In genomic region chr3:124850633-124851032, GRCh38 we compare ENCODE assay signal across 12 cellular contexts. TPM values are rescaled to one million over a fixed set of nuclear protein-coding genes. Genes with fewer than 3 reads are reported as not detected.
DNase-seq lines count a peak whose midpoint lies in the region; ATAC-seq, FAIRE-seq and TF ChIP-seq lines count a peak whose summit lies in the region.
"Had no signal": no experiment of that assay in that cellular context is flagged by ENCODE, and none has a peak within 500 bp of the region (broad histone marks: within the 10 kb centered on the region; RNA-seq: fewer than 3 reads in every experiment).

No MANE protein-coding gene starts in this region.

- H2AFZ ChIP-seq in astrocyte (ENCODE audit: low read depth, low read length), result no peak overlapping the region

- H3K27ac ChIP-seq in astrocyte (ENCODE audit: low read depth, low read length), result peak overlapping the region; percentile 49

- H3K4me1 ChIP-seq in astrocyte (ENCODE audit: insufficient read depth, low read length), result peaks cover 29% of the 10 kb centered on the region
- peaks cover 36% of the 10 kb centered on the region for H3K4me1 ChIP-seq in skeletal muscle satellite cell (ENCODE audit: control insufficient read depth, insufficient read depth, low read length)

- DNase-seq in BJ (ENCODE audit: low read depth) (no peak), astrocyte (ENCODE audit: low read depth) (peak; percentile 74), hepatic stellate cell (ENCODE audit: low spot score) (peak; percentile 72), GF-D8 (lab: John Stamatoyannopoulos, UW) (no peak)
- no peak for DNase-seq in stimulated activated CD4-positive, alpha-beta T cell treated with anti-CD3 and anti-CD28 coated beads, Interleukin-4, amount 100 ng/mL, for 4 hours
- DNase-seq: activated CD4-positive, alpha-beta T cell treated with anti-CD3 and anti-CD28 coated beads, Interleukin-2, amount 50 U/mL, for 4 hours; NCI-H2029; retina; T-helper 17 cell had no signal

- H3K27me3 ChIP-seq in BJ (ENCODE audit: control insufficient read depth, insufficient read depth, low read length) (no peaks in the 10 kb centered on the region), astrocyte (ENCODE audit: insufficient read depth, low read length) (no peaks in the 10 kb centered on the region), skeletal muscle satellite cell (ENCODE audit: control insufficient read depth, insufficient read depth, low read length) (no peaks in the 10 kb centered on the region)

- peak overlapping the region; percentile 88 for H3K27ac Mint-ChIP-seq in astrocyte (ENCODE audit: unreplicated experiment)
- H3K27ac Mint-ChIP-seq: T-helper 17 cell had no signal

- peak; percentile 34; the same call in 1 of the 2 replicates for TF ChIP-seq CTCF in BJ (IDR thresholded peaks at IDR 0.05; ENCODE audit: insufficient read depth, low read depth, low read length)
- peak; percentile 3 for TF ChIP-seq CTCF in astrocyte (IDR thresholded peaks at IDR 0.05; ENCODE audit: insufficient read depth, low read depth, low read length)

- POLR2A ChIA-PET in BJ (lab: Charles Lee), result interaction anchor here (0.7 kb wide), 1 partner anchor 24 kb away, joined by 5 read pairs; no protein-coding TSS in a partner anchor

- ATAC-seq in GM21528 (IDR thresholded peaks at IDR 0.05; ENCODE audit: low FRiP score, unreplicated experiment), result no peak
- ATAC-seq in HG02938 (IDR thresholded peaks at IDR 0.05; ENCODE audit: unreplicated experiment), result no peak
- ATAC-seq: T-helper 17 cell had no signal

- H3K9me3 Mint-ChIP-seq in astrocyte (ENCODE audit: unreplicated experiment), result peaks cover 2% of the 10 kb centered on the region

- H3K4me3 ChIP-seq in BJ (ENCODE audit: low read depth, low read length), result no peak overlapping the region
- no peak overlapping the region for H3K4me3 ChIP-seq in astrocyte (ENCODE audit: insufficient read depth, low read depth, low read length)
- H3K4me3 ChIP-seq in skeletal muscle satellite cell (ENCODE audit: low read length), result no peak overlapping the region

- H4K20me1 ChIP-seq in astrocyte (ENCODE audit: insufficient read depth, low read length), result no peaks in the 10 kb centered on the region

- H3K4me1 Mint-ChIP-seq in astrocyte (ENCODE audit: low read depth, unreplicated experiment), result peaks cover 38% of the 10 kb centered on the region
- H3K4me1 Mint-ChIP-seq: T-helper 17 cell had no signal

- H3K27me3 Mint-ChIP-seq in astrocyte (ENCODE audit: low read depth, unreplicated experiment), result no peaks in the 10 kb centered on the region

- H3K9me3 ChIP-seq in astrocyte (ENCODE audit: insufficient read depth, low read depth, low read length), result no peaks in the 10 kb centered on the region
- no peaks in the 10 kb centered on the region for H3K9me3 ChIP-seq in skeletal muscle satellite cell (replicated peaks; ENCODE audit: low read length)

- H3K4me2 ChIP-seq in astrocyte (ENCODE audit: low read length), result peak overlapping the region; percentile 32
- H3K4me2 ChIP-seq in skeletal muscle satellite cell (ENCODE audit: low read length), result peak overlapping the region; percentile 6

- CTCF ChIA-PET in BJ (lab: Yijun Ruan, JAX), result interaction anchor here (0.6 to 1.4 kb wide), 3 partner anchors 50 to 83 kb away, joined by 3 read pairs; no protein-coding TSS in a partner anchor

- peaks cover 30% of the 10 kb centered on the region for H3K36me3 Mint-ChIP-seq in astrocyte (ENCODE audit: low read depth, unreplicated experiment)

- H3K9ac ChIP-seq in astrocyte (ENCODE audit: low read length), result peak overlapping the region; percentile 36
- H3K9ac ChIP-seq in skeletal muscle satellite cell (ENCODE audit: low read depth, low read length), result peak overlapping the region; percentile 45

- peaks cover 29% of the 10 kb centered on the region for H3K79me2 ChIP-seq in astrocyte (ENCODE audit: insufficient read depth, low read length)

- no peak overlapping the region for H3K4me3 Mint-ChIP-seq in astrocyte (ENCODE audit: unreplicated experiment)
- H3K4me3 Mint-ChIP-seq: T-helper 17 cell had no signal

- no peak for FAIRE-seq in astrocyte (lab: Jason Lieb, UNC)

- peaks cover 3% of the 10 kb centered on the region for H3K36me3 ChIP-seq in BJ (ENCODE audit: control insufficient read depth, insufficient read depth, low read length)
- peaks cover 11% of the 10 kb centered on the region for H3K36me3 ChIP-seq in astrocyte (ENCODE audit: insufficient read depth, low read length)
- H3K36me3 ChIP-seq in skeletal muscle satellite cell (ENCODE audit: insufficient read depth, low read length), result peaks cover 48% of the 10 kb centered on the region

RNA-seq across cellular contexts. Expression of gene ITGB5, which starts 36.5 kb away (rescaled TPM):
- polyA plus RNA-seq in BJ (2011; rRNA removed), result 223 and 393 TPM in 2 replicates
- 228 and 302 TPM in 2 replicates for polyA minus RNA-seq in BJ (2011; rRNA and poly(A)+ RNA removed)
- 139 and 201 TPM in 2 replicates for total RNA-seq in astrocyte
- total RNA-seq in skeletal muscle satellite cell (2012; rRNA removed), result 157 and 167 TPM in 2 replicates

Comparison
In these comparisons a context has a peak if more than half of its experiments do, and no peak if none do; other contexts are left out.
1. DNase-seq: peak in astrocyte (single experiment) and hepatic stellate cell (single experiment); none in BJ (single experiment), stimulated activated CD4-positive, alpha-beta T cell treated with anti-CD3 and anti-CD28 coated beads, Interleukin-4, amount 100 ng/mL, for 4 hours (0 of 2) and GF-D8 (single experiment).